ENCODE assay signal across 10 cellular contexts in genomic region chr11:34427171-34427805, GRCh38. TPM values are rescaled to one million over a fixed set of nuclear protein-coding genes. Genes with fewer than 3 reads are reported as not detected.
DNase-seq lines count a peak whose midpoint lies in the region; ATAC-seq and TF ChIP-seq lines count a peak whose summit lies in the region.
"Had no signal": no experiment of that assay in that cellular context is flagged by ENCODE, and none has a peak within 500 bp of the region (broad histone marks: within the 10 kb centered on the region; RNA-seq: fewer than 3 reads in every experiment).

No MANE protein-coding gene starts in this region.

- ATAC-seq in right lobe of liver (peak; percentile 79 to 94 (median 84)), GM21619 (IDR thresholded peaks at IDR 0.05; ENCODE audit: unreplicated experiment) (no peak), GM18502 (IDR thresholded peaks at IDR 0.05; ENCODE audit: poor library complexity, unreplicated experiment) (no peak)
- ATAC-seq: T-cell had no signal

- H3K36me3 ChIP-seq in MG63, result no peaks in the 10 kb centered on the region
- no peaks in the 10 kb centered on the region for H3K36me3 ChIP-seq in right lobe of liver

- 3% methylated on average over 4 of the region's 4 CpGs for WGBS in right lobe of liver (ENCODE audit: insufficient coverage, low coverage, low lambda C conversion rate, missing lambda C conversion rate)

- no peak for TF ChIP-seq CTCF in astrocyte of the cerebellum (IDR thresholded peaks at IDR 0.05; ENCODE audit: low read depth, low read length, missing control alignments)
- no peak for TF ChIP-seq CTCF in right lobe of liver (IDR thresholded peaks at IDR 0.05)

- intact Hi-C loops in right lobe of liver (cut with DNase I), result no loop called here

- H3K27me3 ChIP-seq in MG63 (no peaks in the 10 kb centered on the region), right lobe of liver (no peaks in the 10 kb centered on the region)

- H3K4me1 ChIP-seq in right lobe of liver, result peaks cover 0 to 26% (median 11%) of the 10 kb centered on the region in 4 donors

- peak overlapping the region in 2 of 3 donors; percentile 46 to 64 for H3K27ac ChIP-seq in right lobe of liver

- H3K9me3 ChIP-seq in MG63, result no peaks in the 10 kb centered on the region
- no peaks in the 10 kb centered on the region for H3K9me3 ChIP-seq in right lobe of liver

- in situ Hi-C loops in astrocyte of the cerebellum (cut with HindIII; ENCODE audit: low sequenced_read_pairs), result no loop called here

- no peak for TF ChIP-seq POLR2A in right lobe of liver (IDR thresholded peaks at IDR 0.05)

- no peak overlapping the region; the same call in 1 of the 2 replicates for H3K4me3 ChIP-seq in MG63
- no peak overlapping the region for H3K4me3 ChIP-seq in astrocyte of the cerebellum (ENCODE audit: low read depth, low read length)
- no peak overlapping the region for H3K4me3 ChIP-seq in right lobe of liver

- DNase-seq in AML-193 (lab: John Stamatoyannopoulos, UW) (peak; percentile 86 to 89), MG63 (peak; percentile 82), astrocyte of the cerebellum (ENCODE audit: low read depth) (peak; percentile 61), right lobe of liver (no peak), retina (no peak)
- DNase-seq in activated CD8-positive, alpha-beta memory T cell treated with anti-CD3 and anti-CD28 coated beads, Interleukin-2, amount 50 U/mL, for 4 hours, result no peak
- DNase-seq: activated naive CD4-positive, alpha-beta T cell treated with anti-CD3 and anti-CD28 coated beads for 36 hours; T-cell had no signal

RNA-seq across cellular contexts. Expression of gene CAT, which starts 11.4 kb away (rescaled TPM):
- 124 and 125 TPM in 2 replicates for total RNA-seq in MG63 (2014; rRNA removed; shearing (Covaris generic); ENCODE audit: low replicate concordance)
- total RNA-seq in right lobe of liver, result 100 to 1,000 TPM; 212 to 450 (median 330) TPM

Comparison
In these comparisons a context has a peak if more than half of its experiments do, and no peak if none do; other contexts are left out.
1. DNase-seq: peak in AML-193 (2 of 2), MG63 (single experiment) and astrocyte of the cerebellum (single experiment); none in right lobe of liver (0 of 3), activated CD8-positive, alpha-beta memory T cell treated with anti-CD3 and anti-CD28 coated beads, Interleukin-2, amount 50 U/mL, for 4 hours (single experiment) and retina (single experiment).
2. ATAC-seq: peak in right lobe of liver (4 of 4); none in GM21619 (single experiment) and GM18502 (single experiment).